Comparison of ENCODE assay signal across 8 cellular contexts in genomic region chr4:7719354-7720174, GRCh38.
DNase-seq lines count a peak whose midpoint lies in the region; ATAC-seq and TF ChIP-seq lines count a peak whose summit lies in the region.

No MANE protein-coding gene starts in this region.

- no peak overlapping the region for H3K4me3 Mint-ChIP-seq in progenitor cell of endocrine pancreas (ENCODE audit: low read depth)

- H3K4me3 ChIP-seq in Panc1 (ENCODE audit: low read depth in 2 of 2, low read length in 2 of 2) (peak overlapping the region; percentile 11 to 21; a peak in 2 of 4 replicates), vagina (no peak overlapping the region)

- ATAC-seq in Panc1 (peak; percentile 88), foreskin keratinocyte (peak; percentile 52), GM21723 (IDR thresholded peaks at IDR 0.05; ENCODE audit: unreplicated experiment) (no peak)

- CTCF ChIA-PET in Panc1 (lab: Charles Lee) = interaction anchor here (0.5 kb wide), 1 partner anchor 273 kb away, joined by 4 read pairs; no protein-coding TSS in a partner anchor

- POLR2A ChIA-PET in Panc1 (lab: Charles Lee) = no interaction called here

- peaks cover 5% of the 10 kb centered on the region for H3K9me3 Mint-ChIP-seq in progenitor cell of endocrine pancreas (ENCODE audit: low read depth)

- H3K9me3 ChIP-seq in Panc1 (ENCODE audit: control insufficient read depth, insufficient read depth, low read depth, low read length) (no peaks in the 10 kb centered on the region), vagina (no peaks in the 10 kb centered on the region)

- H3K36me3 Mint-ChIP-seq in progenitor cell of endocrine pancreas (ENCODE audit: insufficient read depth) = no peaks in the 10 kb centered on the region

- H3K36me3 ChIP-seq in Panc1 (ENCODE audit: control insufficient read depth, insufficient read depth, low read length) (no peaks in the 10 kb centered on the region), vagina (no peaks in the 10 kb centered on the region)

- in situ Hi-C loops in Panc1 (cut with HindIII; ENCODE audit: low pct_unique_long_range_greater_than_20kb, low sequenced_read_pairs) = no loop called here

- peaks cover 54% of the 10 kb centered on the region for H3K27me3 Mint-ChIP-seq in progenitor cell of endocrine pancreas

- peak; percentile 87 for TF ChIP-seq CTCF in Panc1 (IDR thresholded peaks at IDR 0.05)
- TF ChIP-seq CTCF in foreskin keratinocyte (conservative IDR thresholded peaks at IDR 0.05) = peak; percentile 82
- TF ChIP-seq CTCF in progenitor cell of endocrine pancreas (IDR thresholded peaks at IDR 0.05; ENCODE audit: unreplicated experiment) = peak; percentile 92
- peak; percentile 56 to 80 (median 76) for TF ChIP-seq CTCF in vagina (IDR thresholded peaks at IDR 0.05)

- H3K27me3 ChIP-seq in Panc1 (ENCODE audit: control insufficient read depth, insufficient read depth, low read length) (no peaks in the 10 kb centered on the region), foreskin keratinocyte (peaks cover 8% of the 10 kb centered on the region), vagina (no peaks in the 10 kb centered on the region)

- H3K4me1 ChIP-seq in Panc1 (ENCODE audit: control insufficient read depth, insufficient read depth, low read length) = no peaks in the 10 kb centered on the region
- H3K4me1 ChIP-seq in foreskin keratinocyte = no peaks in the 10 kb centered on the region
- no peaks in the 10 kb centered on the region for H3K4me1 ChIP-seq in vagina

- no TSS peak for BruUV-seq in Panc1 (replicated peaks; lab: Mats Ljungman, UMichigan)

- no peaks in the 10 kb centered on the region for H3K4me1 Mint-ChIP-seq in progenitor cell of endocrine pancreas (ENCODE audit: low read depth)

- H3K27ac ChIP-seq in Panc1 (ENCODE audit: low read length) (no peak overlapping the region), foreskin keratinocyte (no peak overlapping the region), vagina (no peak overlapping the region)

- intact Hi-C loops in Panc1 (cut with micrococcal nuclease; ENCODE audit: unreplicated experiment) (no loop called here), vagina (cut with DNase I) (loop anchor here (5.0 kb wide), 1 partner anchor 527 kb away; the partner anchor contains the start of gene SORCS2)

- H3K27ac Mint-ChIP-seq in progenitor cell of endocrine pancreas = no peak overlapping the region

- TF ChIP-seq POLR2A in vagina (IDR thresholded peaks at IDR 0.05) = no peak

- DNase-seq in AG08395 (ENCODE audit: low spot score) (peak; percentile 78), GM19238 (ENCODE audit: insufficient read length, low spot score) (peak; percentile 75), Panc1 (ENCODE audit: low read depth, low spot score) (no peak), foreskin keratinocyte (no peak), progenitor cell of endocrine pancreas (ENCODE audit: low spot score, unreplicated experiment) (peak; percentile 87), vagina (ENCODE audit: extremely low spot score in 2 of 2) (no peak)
- peak; percentile 37 for DNase-seq in activated T-helper 9 cell treated with anti-CD3 and anti-CD28 coated beads, Interleukin-2, amount 50 U/mL, for 16 hours (ENCODE audit: low read depth)

Comparison
In these comparisons a context has a peak if more than half of its experiments do, and no peak if none do; other contexts are left out.
1. DNase-seq: peak in AG08395 (single experiment), GM19238 (single experiment), activated T-helper 9 cell treated with anti-CD3 and anti-CD28 coated beads, Interleukin-2, amount 50 U/mL, for 16 hours (single experiment) and progenitor cell of endocrine pancreas (single experiment); none in Panc1 (single experiment), foreskin keratinocyte (0 of 2) and vagina (0 of 2).
2. H3K4me3 ChIP-seq: peak in Panc1 (2 of 2); none in vagina (0 of 2).
3. Peak in every context shown above with its lines, with median percentiles within 50 percentile points of each other: CTCF ChIP-seq.